20 cellular contexts compared by ENCODE assay signal in genomic region chr14:20743556-20743955, GRCh38. TPM values are rescaled to one million over a fixed set of nuclear protein-coding genes. Genes with fewer than 3 reads are reported as not detected.
DNase-seq lines count a peak whose midpoint lies in the region; ATAC-seq and TF ChIP-seq lines count a peak whose summit lies in the region.
"Had no signal": no experiment of that assay in that cellular context is flagged by ENCODE, and none has a peak within 500 bp of the region (broad histone marks: within the 10 kb centered on the region; RNA-seq: fewer than 3 reads in every experiment).

No MANE protein-coding gene starts in this region.

- no peaks in the 10 kb centered on the region for H3K4me1 ChIP-seq in PC-3 (ENCODE audit: insufficient read depth, low read length)
- H3K4me1 ChIP-seq: BLaER1 had no signal

- in situ Hi-C loops in T47D (cut with HindIII; ENCODE audit: low pct_unique_long_range_greater_than_20kb, low sequenced_read_pairs), result no loop called here

- intact Hi-C loops in MCF 10A (cut with micrococcal nuclease) (no loop called here), PC-3 (cut with micrococcal nuclease) (no loop called here)

- H3K9me2 ChIP-seq in PC-3 (replicated peaks; ENCODE audit: low read length), result no peaks in the 10 kb centered on the region

- DNase-seq in T47D (ENCODE audit: low read depth in 1 of 2, low spot score in 1 of 2) (peak; percentile 14 to 80), MCF 10A (ENCODE audit: unreplicated experiment) (no peak), PC-3 (peak; percentile 61), type B pancreatic cell (ENCODE audit: extremely low spot score, unreplicated experiment) (no peak), middle frontal gyrus (ENCODE audit: extremely low spot score, low spot score) (no peak), GM03348 (ENCODE audit: low spot score) (no peak), HCEC 1CT (no peak)
- DNase-seq: 8988T; CD4-positive, alpha-beta memory T cell; DMS79 treated with DMSO at 0.1 percent for 48 hours; GF-D8; H9; IMR-90 had no signal

- POLR2A ChIA-PET in MCF 10A (lab: Yijun Ruan, JAX), result no interaction called here
- POLR2A ChIA-PET in PC-3 (lab: Charles Lee; ENCODE audit: unreplicated experiment), result no interaction called here

- CTCF ChIA-PET in MCF 10A (lab: Yijun Ruan, JAX), result interaction anchor here (0.9 to 1.5 kb wide), 2 partner anchors 45 to 52 kb away, joined by 3 read pairs; no protein-coding TSS in a partner anchor
- CTCF ChIA-PET in PC-3 (lab: Charles Lee), result no interaction called here

- H3K9ac ChIP-seq in PC-3 (ENCODE audit: low read length), result no peak overlapping the region
- H3K9ac ChIP-seq: BLaER1 had no signal

- H3K27me3 Mint-ChIP-seq in MCF 10A (ENCODE audit: insufficient read depth, unreplicated experiment), result peaks cover 12% of the 10 kb centered on the region
- no peaks in the 10 kb centered on the region for H3K27me3 Mint-ChIP-seq in type B pancreatic cell

- no peaks in the 10 kb centered on the region for H3K79me2 ChIP-seq in PC-3 (ENCODE audit: low read length)

- H3K27ac Mint-ChIP-seq in MCF 10A (ENCODE audit: low read depth, unreplicated experiment), result no peak overlapping the region
- H3K27ac Mint-ChIP-seq in type B pancreatic cell, result peak overlapping the region; percentile 77
- H3K27ac Mint-ChIP-seq: CD14-positive monocyte; CD4-positive, alpha-beta memory T cell; H9 had no signal

- no peak overlapping the region for H3K4me2 ChIP-seq in PC-3 (ENCODE audit: low read length)
- H3K4me2 ChIP-seq: BLaER1 had no signal

- H3K36me3 Mint-ChIP-seq in MCF 10A (ENCODE audit: insufficient read depth, unreplicated experiment) (no peaks in the 10 kb centered on the region), type B pancreatic cell (peaks cover 7% of the 10 kb centered on the region)
- H3K36me3 Mint-ChIP-seq: CD14-positive monocyte; CD4-positive, alpha-beta memory T cell had no signal

- no peak overlapping the region for H3K4me3 Mint-ChIP-seq in MCF 10A (ENCODE audit: unreplicated experiment)
- H3K4me3 Mint-ChIP-seq in type B pancreatic cell, result no peak overlapping the region
- H3K4me3 Mint-ChIP-seq: CD14-positive monocyte; CD4-positive, alpha-beta memory T cell; H9 had no signal

- H3K4me3 ChIP-seq in PC-3 (ENCODE audit: low read length), result no peak overlapping the region
- H3K4me3 ChIP-seq: BLaER1, GM12878 had no signal

- TF ChIP-seq CTCF in MCF 10A (IDR thresholded peaks at IDR 0.05; ENCODE audit: unreplicated experiment) (no peak), PC-3 (conservative IDR thresholded peaks at IDR 0.05; ENCODE audit: low read depth, low read length) (no peak), type B pancreatic cell (conservative IDR thresholded peaks at IDR 0.05) (no peak)

- H3K9me3 Mint-ChIP-seq in MCF 10A (ENCODE audit: unreplicated experiment), result no peaks in the 10 kb centered on the region
- no peaks in the 10 kb centered on the region for H3K9me3 Mint-ChIP-seq in type B pancreatic cell
- H3K9me3 Mint-ChIP-seq: CD14-positive monocyte; CD4-positive, alpha-beta memory T cell; H9 had no signal

- no peak overlapping the region for H3K27ac ChIP-seq in PC-3 (ENCODE audit: low read length)
- H3K27ac ChIP-seq: BLaER1, HL-60 had no signal

- no peak overlapping the region for H2AFZ ChIP-seq in PC-3 (ENCODE audit: low read length)

- ATAC-seq in PC-3, result no peak
- ATAC-seq in esophagus mucosa, result peak; percentile 74
- ATAC-seq: GM12878 had no signal

- peaks cover 54% of the 10 kb centered on the region for H3K27me3 ChIP-seq in PC-3 (ENCODE audit: low read length)
- H3K27me3 ChIP-seq: BLaER1 had no signal

- no peaks in the 10 kb centered on the region for H4K20me1 ChIP-seq in PC-3 (ENCODE audit: low read length)
- H4K20me1 ChIP-seq: BLaER1 had no signal

- BruUV-seq in MCF 10A (replicated peaks; lab: Mats Ljungman, UMichigan) (no TSS peak), PC-3 (replicated peaks; lab: Mats Ljungman, UMichigan) (no TSS peak)

- no peaks in the 10 kb centered on the region for H3K36me3 ChIP-seq in PC-3 (ENCODE audit: low read depth, low read length)
- H3K36me3 ChIP-seq: BLaER1 had no signal

- no peaks in the 10 kb centered on the region for H3K9me3 ChIP-seq in PC-3 (ENCODE audit: low read length)
- H3K9me3 ChIP-seq: BLaER1 had no signal

- H3K4me1 Mint-ChIP-seq in MCF 10A (ENCODE audit: insufficient read depth, unreplicated experiment) (no peaks in the 10 kb centered on the region), type B pancreatic cell (ENCODE audit: unreplicated experiment) (peaks cover 11% of the 10 kb centered on the region)
- H3K4me1 Mint-ChIP-seq: CD4-positive, alpha-beta memory T cell had no signal

- no peaks in the 10 kb centered on the region for H3F3A ChIP-seq in PC-3 (ENCODE audit: low read length, unreplicated experiment)

RNA-seq across cellular contexts. Expression of gene EDDM3A, which starts 2.1 kb away (rescaled TPM):
- total RNA-seq in MCF 10A (2022), result not detected in 2 replicates
- not detected in 2 replicates for total RNA-seq in PC-3 (2014; rRNA removed)
- not detected for total RNA-seq in esophagus mucosa
- not detected in 2 replicates for total RNA-seq in type B pancreatic cell (ENCODE audit: low replicate concordance)
- total RNA-seq: A673; CD4-positive, alpha-beta memory T cell; GM12878; H1; H9; IMR-90 had no signal

RNA-seq across cellular contexts. Expression of gene EDDM3B, which starts 24.6 kb away (rescaled TPM):
- total RNA-seq in MCF 10A (2022), result not detected in 2 replicates
- not detected in 2 replicates for total RNA-seq in PC-3 (2014; rRNA removed)
- not detected for total RNA-seq in esophagus mucosa
- not detected in 2 replicates for total RNA-seq in type B pancreatic cell (ENCODE audit: low replicate concordance)
- total RNA-seq: A673; CD4-positive, alpha-beta memory T cell; GM12878; H1; H9; IMR-90 had no signal

RNA-seq across cellular contexts. Expression of gene RNASE6, which starts 37.5 kb away (rescaled TPM):
- total RNA-seq in MCF 10A (2022) (not detected in 2 replicates), PC-3 (2014; rRNA removed) (not detected in 2 replicates), esophagus mucosa (0.40 TPM), type B pancreatic cell (ENCODE audit: low replicate concordance) (0.97 and 1.1 TPM in 2 replicates)
- total RNA-seq: A673, H1, H9, IMR-90 had no signal

RNA-seq across cellular contexts. Expression of gene ANG, which starts 55.0 kb away (rescaled TPM):
- total RNA-seq in MCF 10A (2022) (1.7 and 3.6 TPM in 2 replicates), PC-3 (2014; rRNA removed) (4.8 and 6.6 TPM in 2 replicates), esophagus mucosa (2.3 TPM), type B pancreatic cell (ENCODE audit: low replicate concordance) (24.5 and 43.0 TPM in 2 replicates)

RNA-seq across cellular contexts. Expression of gene RNASE1, which starts 59.1 kb away (rescaled TPM):
- total RNA-seq in MCF 10A (2022) (not detected in 2 replicates), PC-3 (2014; rRNA removed) (0.23 and 0.51 TPM in 2 replicates), esophagus mucosa (8.6 TPM), type B pancreatic cell (ENCODE audit: low replicate concordance) (476 and 793 TPM in 2 replicates)
- total RNA-seq: A673, IMR-90 had no signal

Comparison
In these comparisons a context has a peak if more than half of its experiments do, and no peak if none do; other contexts are left out.
1. DNase-seq: peak in T47D (2 of 2) and PC-3 (single experiment); none in MCF 10A (single experiment), type B pancreatic cell (single experiment), middle frontal gyrus (single experiment), GM03348 (single experiment) and HCEC 1CT (single experiment).